ENCODE assay signal across 1 cellular context in the genomic region with DNA sequence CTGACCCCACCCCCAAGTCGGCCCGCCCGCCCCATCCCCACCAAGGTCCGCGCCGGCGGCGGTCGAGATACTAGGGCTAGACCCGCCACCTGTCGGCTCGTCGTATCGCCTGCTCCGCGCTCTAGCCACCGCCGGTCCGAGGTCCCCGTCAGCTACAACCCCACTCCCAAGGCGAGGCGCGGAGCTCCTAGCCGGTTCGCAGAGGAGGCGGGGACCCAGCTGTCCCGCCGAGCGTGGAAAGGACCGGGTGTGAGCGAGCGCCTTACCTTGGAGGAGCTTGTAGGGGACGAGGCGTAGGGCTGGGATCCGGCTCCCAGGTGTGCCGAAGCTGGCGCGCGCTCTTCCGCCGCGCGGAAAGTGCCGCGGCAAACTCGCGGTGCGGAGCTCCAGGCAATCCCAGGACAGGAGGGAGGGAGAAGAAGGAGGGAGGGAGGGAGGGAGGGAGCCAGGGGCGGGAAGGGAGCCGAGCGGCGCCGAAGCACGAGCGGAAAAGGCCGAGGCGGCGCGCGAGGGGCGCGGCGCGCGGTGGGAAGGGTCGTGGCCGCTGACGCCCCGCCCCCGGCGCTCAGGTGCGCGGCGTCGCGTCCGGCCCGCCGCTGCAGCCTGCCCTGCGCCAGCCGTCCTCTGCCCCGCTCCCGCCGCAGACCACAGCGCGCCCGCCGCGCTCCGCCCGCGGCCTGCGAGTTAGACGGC.
TF ChIP-seq lines count a peak whose summit lies in the region.

A gene with protein sequence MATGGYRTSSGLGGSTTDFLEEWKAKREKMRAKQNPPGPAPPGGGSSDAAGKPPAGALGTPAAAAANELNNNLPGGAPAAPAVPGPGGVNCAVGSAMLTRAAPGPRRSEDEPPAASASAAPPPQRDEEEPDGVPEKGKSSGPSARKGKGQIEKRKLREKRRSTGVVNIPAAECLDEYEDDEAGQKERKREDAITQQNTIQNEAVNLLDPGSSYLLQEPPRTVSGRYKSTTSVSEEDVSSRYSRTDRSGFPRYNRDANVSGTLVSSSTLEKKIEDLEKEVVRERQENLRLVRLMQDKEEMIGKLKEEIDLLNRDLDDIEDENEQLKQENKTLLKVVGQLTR (minus strand): TSS at position 359 of the 693 bp plus-strand sequence. CDS start 720 bp downstream, outside the sequence.

TF ChIP-seq in HepG2, 621 proteins besides CTCF, POLR2A, EP300 and RAD21 (continued from another document and continues in another):
- TF ChIP-seq, protein P1, sequence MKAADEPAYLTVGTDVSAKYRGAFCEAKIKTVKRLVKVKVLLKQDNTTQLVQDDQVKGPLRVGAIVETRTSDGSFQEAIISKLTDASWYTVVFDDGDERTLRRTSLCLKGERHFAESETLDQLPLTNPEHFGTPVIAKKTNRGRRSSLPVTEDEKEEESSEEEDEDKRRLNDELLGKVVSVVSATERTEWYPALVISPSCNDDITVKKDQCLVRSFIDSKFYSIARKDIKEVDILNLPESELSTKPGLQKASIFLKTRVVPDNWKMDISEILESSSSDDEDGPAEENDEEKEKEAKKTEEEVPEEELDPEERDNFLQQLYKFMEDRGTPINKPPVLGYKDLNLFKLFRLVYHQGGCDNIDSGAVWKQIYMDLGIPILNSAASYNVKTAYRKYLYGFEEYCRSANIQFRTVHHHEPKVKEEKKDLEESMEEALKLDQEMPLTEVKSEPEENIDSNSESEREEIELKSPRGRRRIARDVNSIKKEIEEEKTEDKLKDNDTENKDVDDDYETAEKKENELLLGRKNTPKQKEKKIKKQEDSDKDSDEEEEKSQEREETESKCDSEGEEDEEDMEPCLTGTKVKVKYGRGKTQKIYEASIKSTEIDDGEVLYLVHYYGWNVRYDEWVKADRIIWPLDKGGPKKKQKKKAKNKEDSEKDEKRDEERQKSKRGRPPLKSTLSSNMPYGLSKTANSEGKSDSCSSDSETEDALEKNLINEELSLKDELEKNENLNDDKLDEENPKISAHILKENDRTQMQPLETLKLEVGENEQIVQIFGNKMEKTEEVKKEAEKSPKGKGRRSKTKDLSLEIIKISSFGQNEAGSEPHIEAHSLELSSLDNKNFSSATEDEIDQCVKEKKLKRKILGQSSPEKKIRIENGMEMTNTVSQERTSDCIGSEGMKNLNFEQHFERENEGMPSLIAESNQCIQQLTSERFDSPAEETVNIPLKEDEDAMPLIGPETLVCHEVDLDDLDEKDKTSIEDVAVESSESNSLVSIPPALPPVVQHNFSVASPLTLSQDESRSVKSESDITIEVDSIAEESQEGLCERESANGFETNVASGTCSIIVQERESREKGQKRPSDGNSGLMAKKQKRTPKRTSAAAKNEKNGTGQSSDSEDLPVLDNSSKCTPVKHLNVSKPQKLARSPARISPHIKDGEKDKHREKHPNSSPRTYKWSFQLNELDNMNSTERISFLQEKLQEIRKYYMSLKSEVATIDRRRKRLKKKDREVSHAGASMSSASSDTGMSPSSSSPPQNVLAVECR (CRISPR knock-in tag; IDR thresholded peaks at IDR 0.05; ENCODE audit: borderline replicate concordance) = peak; percentile 72; the same call in 1 of the 2 replicates
- TF ChIP-seq PHF20 (CRISPR knock-in tag; IDR thresholded peaks at IDR 0.05) (no peak), JARID2 (CRISPR knock-in tag; IDR thresholded peaks at IDR 0.05; ENCODE audit: insufficient replicate concordance) (no peak), ZNF44 (CRISPR knock-in tag; IDR thresholded peaks at IDR 0.05) (no peak), ZNF10 (CRISPR knock-in tag; IDR thresholded peaks at IDR 0.05; ENCODE audit: borderline replicate concordance, low read depth) (no peak), ZSCAN31 (CRISPR knock-in tag; IDR thresholded peaks at IDR 0.05; ENCODE audit: low read depth) (no peak; the same call in 1 of the 2 replicates), FOSL2 (CRISPR knock-in tag; IDR thresholded peaks at IDR 0.05) (no peak; the same call in 1 of the 2 replicates), TEAD3 (CRISPR knock-in tag; optimal IDR thresholded peaks at IDR 0.05; ENCODE audit: borderline replicate concordance) (peak; percentile 84), ZNF460 (CRISPR knock-in tag; IDR thresholded peaks at IDR 0.05; ENCODE audit: borderline replicate concordance) (no peak), ZNF724P (CRISPR knock-in tag; IDR thresholded peaks at IDR 0.05; ENCODE audit: borderline replicate concordance) (no peak), NR2F1 (CRISPR knock-in tag; IDR thresholded peaks at IDR 0.05) (no peak), TSC22D2 (CRISPR knock-in tag; IDR thresholded peaks at IDR 0.05; ENCODE audit: borderline replicate concordance) (no peak), RELA (CRISPR knock-in tag; IDR thresholded peaks at IDR 0.05) (no peak), ZNF816 (CRISPR knock-in tag; IDR thresholded peaks at IDR 0.05; ENCODE audit: borderline replicate concordance) (no peak)
- TF ChIP-seq, protein P2, sequence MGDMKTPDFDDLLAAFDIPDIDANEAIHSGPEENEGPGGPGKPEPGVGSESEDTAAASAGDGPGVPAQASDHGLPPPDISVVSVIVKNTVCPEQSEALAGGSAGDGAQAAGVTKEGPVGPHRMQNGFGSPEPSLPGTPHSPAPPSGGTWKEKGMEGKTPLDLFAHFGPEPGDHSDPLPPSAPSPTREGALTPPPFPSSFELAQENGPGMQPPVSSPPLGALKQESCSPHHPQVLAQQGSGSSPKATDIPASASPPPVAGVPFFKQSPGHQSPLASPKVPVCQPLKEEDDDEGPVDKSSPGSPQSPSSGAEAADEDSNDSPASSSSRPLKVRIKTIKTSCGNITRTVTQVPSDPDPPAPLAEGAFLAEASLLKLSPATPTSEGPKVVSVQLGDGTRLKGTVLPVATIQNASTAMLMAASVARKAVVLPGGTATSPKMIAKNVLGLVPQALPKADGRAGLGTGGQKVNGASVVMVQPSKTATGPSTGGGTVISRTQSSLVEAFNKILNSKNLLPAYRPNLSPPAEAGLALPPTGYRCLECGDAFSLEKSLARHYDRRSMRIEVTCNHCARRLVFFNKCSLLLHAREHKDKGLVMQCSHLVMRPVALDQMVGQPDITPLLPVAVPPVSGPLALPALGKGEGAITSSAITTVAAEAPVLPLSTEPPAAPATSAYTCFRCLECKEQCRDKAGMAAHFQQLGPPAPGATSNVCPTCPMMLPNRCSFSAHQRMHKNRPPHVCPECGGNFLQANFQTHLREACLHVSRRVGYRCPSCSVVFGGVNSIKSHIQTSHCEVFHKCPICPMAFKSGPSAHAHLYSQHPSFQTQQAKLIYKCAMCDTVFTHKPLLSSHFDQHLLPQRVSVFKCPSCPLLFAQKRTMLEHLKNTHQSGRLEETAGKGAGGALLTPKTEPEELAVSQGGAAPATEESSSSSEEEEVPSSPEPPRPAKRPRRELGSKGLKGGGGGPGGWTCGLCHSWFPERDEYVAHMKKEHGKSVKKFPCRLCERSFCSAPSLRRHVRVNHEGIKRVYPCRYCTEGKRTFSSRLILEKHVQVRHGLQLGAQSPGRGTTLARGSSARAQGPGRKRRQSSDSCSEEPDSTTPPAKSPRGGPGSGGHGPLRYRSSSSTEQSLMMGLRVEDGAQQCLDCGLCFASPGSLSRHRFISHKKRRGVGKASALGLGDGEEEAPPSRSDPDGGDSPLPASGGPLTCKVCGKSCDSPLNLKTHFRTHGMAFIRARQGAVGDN (CRISPR knock-in tag; IDR thresholded peaks at IDR 0.05) = peak; percentile 81
- TF ChIP-seq, protein P3, sequence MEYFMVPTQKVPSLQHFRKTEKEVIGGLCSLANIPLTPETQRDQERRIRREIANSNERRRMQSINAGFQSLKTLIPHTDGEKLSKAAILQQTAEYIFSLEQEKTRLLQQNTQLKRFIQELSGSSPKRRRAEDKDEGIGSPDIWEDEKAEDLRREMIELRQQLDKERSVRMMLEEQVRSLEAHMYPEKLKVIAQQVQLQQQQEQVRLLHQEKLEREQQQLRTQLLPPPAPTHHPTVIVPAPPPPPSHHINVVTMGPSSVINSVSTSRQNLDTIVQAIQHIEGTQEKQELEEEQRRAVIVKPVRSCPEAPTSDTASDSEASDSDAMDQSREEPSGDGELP (IDR thresholded peaks at IDR 0.05; ENCODE audit: borderline replicate concordance, low read depth) = peak; percentile 25; the same call in 1 of the 2 replicates
- TF ChIP-seq, protein P4, sequence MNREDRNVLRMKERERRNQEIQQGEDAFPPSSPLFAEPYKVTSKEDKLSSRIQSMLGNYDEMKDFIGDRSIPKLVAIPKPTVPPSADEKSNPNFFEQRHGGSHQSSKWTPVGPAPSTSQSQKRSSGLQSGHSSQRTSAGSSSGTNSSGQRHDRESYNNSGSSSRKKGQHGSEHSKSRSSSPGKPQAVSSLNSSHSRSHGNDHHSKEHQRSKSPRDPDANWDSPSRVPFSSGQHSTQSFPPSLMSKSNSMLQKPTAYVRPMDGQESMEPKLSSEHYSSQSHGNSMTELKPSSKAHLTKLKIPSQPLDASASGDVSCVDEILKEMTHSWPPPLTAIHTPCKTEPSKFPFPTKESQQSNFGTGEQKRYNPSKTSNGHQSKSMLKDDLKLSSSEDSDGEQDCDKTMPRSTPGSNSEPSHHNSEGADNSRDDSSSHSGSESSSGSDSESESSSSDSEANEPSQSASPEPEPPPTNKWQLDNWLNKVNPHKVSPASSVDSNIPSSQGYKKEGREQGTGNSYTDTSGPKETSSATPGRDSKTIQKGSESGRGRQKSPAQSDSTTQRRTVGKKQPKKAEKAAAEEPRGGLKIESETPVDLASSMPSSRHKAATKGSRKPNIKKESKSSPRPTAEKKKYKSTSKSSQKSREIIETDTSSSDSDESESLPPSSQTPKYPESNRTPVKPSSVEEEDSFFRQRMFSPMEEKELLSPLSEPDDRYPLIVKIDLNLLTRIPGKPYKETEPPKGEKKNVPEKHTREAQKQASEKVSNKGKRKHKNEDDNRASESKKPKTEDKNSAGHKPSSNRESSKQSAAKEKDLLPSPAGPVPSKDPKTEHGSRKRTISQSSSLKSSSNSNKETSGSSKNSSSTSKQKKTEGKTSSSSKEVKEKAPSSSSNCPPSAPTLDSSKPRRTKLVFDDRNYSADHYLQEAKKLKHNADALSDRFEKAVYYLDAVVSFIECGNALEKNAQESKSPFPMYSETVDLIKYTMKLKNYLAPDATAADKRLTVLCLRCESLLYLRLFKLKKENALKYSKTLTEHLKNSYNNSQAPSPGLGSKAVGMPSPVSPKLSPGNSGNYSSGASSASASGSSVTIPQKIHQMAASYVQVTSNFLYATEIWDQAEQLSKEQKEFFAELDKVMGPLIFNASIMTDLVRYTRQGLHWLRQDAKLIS (CRISPR knock-in tag; IDR thresholded peaks at IDR 0.05) = no peak
- TF ChIP-seq, protein P5, sequence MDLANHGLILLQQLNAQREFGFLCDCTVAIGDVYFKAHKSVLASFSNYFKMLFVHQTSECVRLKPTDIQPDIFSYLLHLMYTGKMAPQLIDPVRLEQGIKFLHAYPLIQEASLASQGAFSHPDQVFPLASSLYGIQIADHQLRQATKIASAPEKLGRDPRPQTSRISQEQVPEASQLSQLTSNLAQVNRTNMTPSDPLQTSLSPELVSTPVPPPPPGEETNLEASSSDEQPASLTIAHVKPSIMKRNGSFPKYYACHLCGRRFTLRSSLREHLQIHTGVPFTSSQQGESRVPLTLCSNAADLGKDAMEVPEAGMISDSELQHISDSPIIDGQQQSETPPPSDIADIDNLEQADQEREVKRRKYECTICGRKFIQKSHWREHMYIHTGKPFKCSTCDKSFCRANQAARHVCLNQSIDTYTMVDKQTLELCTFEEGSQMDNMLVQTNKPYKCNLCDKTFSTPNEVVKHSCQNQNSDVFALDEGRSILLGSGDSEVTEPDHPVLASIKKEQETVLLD (CRISPR knock-in tag; IDR thresholded peaks at IDR 0.05; ENCODE audit: low read depth) = peak; percentile 56; the same call in 1 of the 2 replicates
- TF ChIP-seq, protein P6, sequence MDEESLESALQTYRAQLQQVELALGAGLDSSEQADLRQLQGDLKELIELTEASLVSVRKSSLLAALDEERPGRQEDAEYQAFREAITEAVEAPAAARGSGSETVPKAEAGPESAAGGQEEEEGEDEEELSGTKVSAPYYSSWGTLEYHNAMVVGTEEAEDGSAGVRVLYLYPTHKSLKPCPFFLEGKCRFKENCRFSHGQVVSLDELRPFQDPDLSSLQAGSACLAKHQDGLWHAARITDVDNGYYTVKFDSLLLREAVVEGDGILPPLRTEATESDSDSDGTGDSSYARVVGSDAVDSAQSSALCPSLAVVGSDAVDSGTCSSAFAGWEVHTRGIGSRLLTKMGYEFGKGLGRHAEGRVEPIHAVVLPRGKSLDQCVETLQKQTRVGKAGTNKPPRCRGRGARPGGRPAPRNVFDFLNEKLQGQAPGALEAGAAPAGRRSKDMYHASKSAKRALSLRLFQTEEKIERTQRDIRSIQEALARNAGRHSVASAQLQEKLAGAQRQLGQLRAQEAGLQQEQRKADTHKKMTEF (CRISPR knock-in tag; IDR thresholded peaks at IDR 0.05) = peak; percentile 71
- TF ChIP-seq, protein P7, sequence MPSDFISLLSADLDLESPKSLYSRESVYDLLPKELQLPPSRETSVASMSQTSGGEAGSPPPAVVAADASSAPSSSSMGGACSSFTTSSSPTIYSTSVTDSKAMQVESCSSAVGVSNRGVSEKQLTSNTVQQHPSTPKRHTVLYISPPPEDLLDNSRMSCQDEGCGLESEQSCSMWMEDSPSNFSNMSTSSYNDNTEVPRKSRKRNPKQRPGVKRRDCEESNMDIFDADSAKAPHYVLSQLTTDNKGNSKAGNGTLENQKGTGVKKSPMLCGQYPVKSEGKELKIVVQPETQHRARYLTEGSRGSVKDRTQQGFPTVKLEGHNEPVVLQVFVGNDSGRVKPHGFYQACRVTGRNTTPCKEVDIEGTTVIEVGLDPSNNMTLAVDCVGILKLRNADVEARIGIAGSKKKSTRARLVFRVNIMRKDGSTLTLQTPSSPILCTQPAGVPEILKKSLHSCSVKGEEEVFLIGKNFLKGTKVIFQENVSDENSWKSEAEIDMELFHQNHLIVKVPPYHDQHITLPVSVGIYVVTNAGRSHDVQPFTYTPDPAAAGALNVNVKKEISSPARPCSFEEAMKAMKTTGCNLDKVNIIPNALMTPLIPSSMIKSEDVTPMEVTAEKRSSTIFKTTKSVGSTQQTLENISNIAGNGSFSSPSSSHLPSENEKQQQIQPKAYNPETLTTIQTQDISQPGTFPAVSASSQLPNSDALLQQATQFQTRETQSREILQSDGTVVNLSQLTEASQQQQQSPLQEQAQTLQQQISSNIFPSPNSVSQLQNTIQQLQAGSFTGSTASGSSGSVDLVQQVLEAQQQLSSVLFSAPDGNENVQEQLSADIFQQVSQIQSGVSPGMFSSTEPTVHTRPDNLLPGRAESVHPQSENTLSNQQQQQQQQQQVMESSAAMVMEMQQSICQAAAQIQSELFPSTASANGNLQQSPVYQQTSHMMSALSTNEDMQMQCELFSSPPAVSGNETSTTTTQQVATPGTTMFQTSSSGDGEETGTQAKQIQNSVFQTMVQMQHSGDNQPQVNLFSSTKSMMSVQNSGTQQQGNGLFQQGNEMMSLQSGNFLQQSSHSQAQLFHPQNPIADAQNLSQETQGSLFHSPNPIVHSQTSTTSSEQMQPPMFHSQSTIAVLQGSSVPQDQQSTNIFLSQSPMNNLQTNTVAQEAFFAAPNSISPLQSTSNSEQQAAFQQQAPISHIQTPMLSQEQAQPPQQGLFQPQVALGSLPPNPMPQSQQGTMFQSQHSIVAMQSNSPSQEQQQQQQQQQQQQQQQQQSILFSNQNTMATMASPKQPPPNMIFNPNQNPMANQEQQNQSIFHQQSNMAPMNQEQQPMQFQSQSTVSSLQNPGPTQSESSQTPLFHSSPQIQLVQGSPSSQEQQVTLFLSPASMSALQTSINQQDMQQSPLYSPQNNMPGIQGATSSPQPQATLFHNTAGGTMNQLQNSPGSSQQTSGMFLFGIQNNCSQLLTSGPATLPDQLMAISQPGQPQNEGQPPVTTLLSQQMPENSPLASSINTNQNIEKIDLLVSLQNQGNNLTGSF (CRISPR knock-in tag; IDR thresholded peaks at IDR 0.05) = no peak
- TF ChIP-seq, protein P8, sequence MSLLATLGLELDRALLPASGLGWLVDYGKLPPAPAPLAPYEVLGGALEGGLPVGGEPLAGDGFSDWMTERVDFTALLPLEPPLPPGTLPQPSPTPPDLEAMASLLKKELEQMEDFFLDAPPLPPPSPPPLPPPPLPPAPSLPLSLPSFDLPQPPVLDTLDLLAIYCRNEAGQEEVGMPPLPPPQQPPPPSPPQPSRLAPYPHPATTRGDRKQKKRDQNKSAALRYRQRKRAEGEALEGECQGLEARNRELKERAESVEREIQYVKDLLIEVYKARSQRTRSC (CRISPR knock-in tag; IDR thresholded peaks at IDR 0.05; ENCODE audit: low read depth) = no peak
